Comparison of ENCODE assay signal across 2 cellular contexts in the genomic region with DNA sequence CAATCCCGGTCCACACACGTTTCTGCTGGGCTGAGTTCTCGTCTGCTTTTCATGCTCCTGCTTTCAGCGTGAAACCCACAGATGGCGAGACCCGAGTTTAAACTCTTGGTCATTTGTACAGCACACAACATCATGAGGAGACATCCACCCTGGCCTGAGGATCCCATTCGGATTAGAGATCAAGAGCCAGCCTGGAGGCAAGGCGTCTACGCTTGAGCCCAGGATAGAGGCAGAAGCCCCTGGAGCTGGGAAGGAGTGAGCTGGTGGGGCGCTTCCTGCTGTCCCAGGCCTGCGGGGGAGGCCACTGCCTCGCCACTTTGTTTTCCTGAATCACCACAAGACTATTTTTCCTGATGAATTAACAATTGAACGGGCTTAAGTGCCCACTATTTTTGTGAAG.
TF ChIP-seq lines count a peak whose summit lies in the region.

No MANE protein-coding gene starts in this region.

TF ChIP-seq in GM23338, 12 proteins besides CTCF, POLR2A, EP300 and RAD21:
- peak; percentile 62; the same call in 1 of the 2 replicates for TF ChIP-seq NANOG (IDR thresholded peaks at IDR 0.05; ENCODE audit: borderline replicate concordance)
- TF ChIP-seq POLR2AphosphoS5 (IDR thresholded peaks at IDR 0.05; ENCODE audit: low read depth): no peak
TF ChIP-seq in GM23338: peak in this region for 1.

TF ChIP-seq in WTC11, 78 proteins besides CTCF, POLR2A, EP300 and RAD21:
- no peak for TF ChIP-seq ZNF416 (CRISPR knock-in tag; IDR thresholded peaks at IDR 0.05)
- TF ChIP-seq NR3C1 (CRISPR knock-in tag; conservative IDR thresholded peaks at IDR 0.05; ENCODE audit: low read depth): no peak
- no peak for TF ChIP-seq E2F5 (CRISPR knock-in tag; IDR thresholded peaks at IDR 0.05)
- TF ChIP-seq JAZF1 (CRISPR knock-in tag; IDR thresholded peaks at IDR 0.05): no peak
- no peak for TF ChIP-seq PRDM15 (CRISPR knock-in tag; IDR thresholded peaks at IDR 0.05)
- TF ChIP-seq FOXP1 (CRISPR knock-in tag; IDR thresholded peaks at IDR 0.05; ENCODE audit: borderline replicate concordance): no peak
- TF ChIP-seq PRRX2 (CRISPR knock-in tag; IDR thresholded peaks at IDR 0.05): no peak
- TF ChIP-seq ZNF138 (CRISPR knock-in tag; conservative IDR thresholded peaks at IDR 0.05): no peak
- TF ChIP-seq, protein P1, sequence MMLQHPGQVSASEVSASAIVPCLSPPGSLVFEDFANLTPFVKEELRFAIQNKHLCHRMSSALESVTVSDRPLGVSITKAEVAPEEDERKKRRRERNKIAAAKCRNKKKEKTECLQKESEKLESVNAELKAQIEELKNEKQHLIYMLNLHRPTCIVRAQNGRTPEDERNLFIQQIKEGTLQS (CRISPR knock-in tag; conservative IDR thresholded peaks at IDR 0.05): no peak
TF ChIP-seq in WTC11: peak in this region for 0.
